ENCODE assay signal across 13 cellular contexts in genomic region chrX:19627533-19627932, GRCh38.
DNase-seq lines count a peak whose midpoint lies in the region; ATAC-seq and TF ChIP-seq lines count a peak whose summit lies in the region.
"Had no signal": no experiment of that assay in that cellular context is flagged by ENCODE, and none has a peak within 500 bp of the region (broad histone marks: within the 10 kb centered on the region; RNA-seq: fewer than 3 reads in every experiment).

No MANE protein-coding gene starts in this region.

- intact Hi-C loops in HCT116 (cut with micrococcal nuclease), result no loop called here
- intact Hi-C loops in activated CD4-positive, alpha-beta T cell treated with anti-CD3 and anti-CD28 coated beads, Interleukin-2, amount 10 ng/mL, durations not matched to agents 24 days and 14 days (cut with micrococcal nuclease), result loop anchor here (2.0 to 5.0 kb wide), 2 partner anchors 15 to 35 kb away; no protein-coding TSS in a partner anchor

- no peaks in the 10 kb centered on the region for H3K9me3 ChIP-seq in HCT116 (ENCODE audit: control insufficient read depth in 1 of 2, insufficient read depth in 1 of 2, low read depth in 1 of 2, low read length in 2 of 2)
- H3K9me3 ChIP-seq: gastroesophageal sphincter, left ventricle myocardium inferior, thyroid gland had no signal

- CTCF ChIA-PET in HCT116 (lab: Charles Lee), result no interaction called here

- peak; percentile 13 for DNase-seq in AG10803 (ENCODE audit: low read depth)
- no peak for DNase-seq in HCT116 (ENCODE audit: low read depth, low spot score)
- DNase-seq in activated CD4-positive, alpha-beta T cell treated with anti-CD3 and anti-CD28 coated beads, Interleukin-2, amount 10 ng/mL, durations not matched to agents 24 days and 14 days, result peak; percentile 69
- DNase-seq in epithelial cell of esophagus (ENCODE audit: low read depth), result peak; percentile 14
- DNase-seq: cortex of kidney, NCI-H2227 treated with DMSO at 0.1 percent for 48 hours had no signal

- no peak for TF ChIP-seq RAD21 in HCT116 (IDR thresholded peaks at IDR 0.05; ENCODE audit: low read depth)

- H3K9me2 ChIP-seq in HCT116 (ENCODE audit: insufficient read depth), result no peaks in the 10 kb centered on the region

- TF ChIP-seq CTCF in AG10803 (conservative IDR thresholded peaks at IDR 0.05; ENCODE audit: low read length) (no peak), HCT116 (IDR thresholded peaks at IDR 0.05 in 2 of 3, conservative IDR thresholded peaks at IDR 0.05 in 1 of 3; ENCODE audit: borderline replicate concordance in 1 of 3, insufficient read depth in 1 of 3, low read depth in 2 of 3, low read length in 2 of 3) (no peak), epithelial cell of esophagus (IDR thresholded peaks at IDR 0.05; ENCODE audit: insufficient read depth, low read depth, low read length, missing control alignments) (no peak)

- H3K9me3 Mint-ChIP-seq in activated CD4-positive, alpha-beta T cell treated with anti-CD3 and anti-CD28 coated beads, Interleukin-2, amount 10 ng/mL, durations not matched to agents 24 days and 14 days, result no peaks in the 10 kb centered on the region

- no peaks in the 10 kb centered on the region for H4K20me1 ChIP-seq in HCT116 (ENCODE audit: insufficient read depth)

- RAD21 ChIA-PET in HCT116 (lab: Charles Lee; ENCODE audit: low non-redundant PET in 1 of 2, low total read pairs in 2 of 2, uncharacterized antibody in 2 of 2, unreplicated experiment in 2 of 2), result no interaction called here

- peak overlapping the region; percentile 28 for H3K4me3 Mint-ChIP-seq in activated CD4-positive, alpha-beta T cell treated with anti-CD3 and anti-CD28 coated beads, Interleukin-2, amount 10 ng/mL, durations not matched to agents 24 days and 14 days

- ATAC-seq in HCT116 (peak; percentile 46; the same call in 1 of the 2 replicates), HG03039 (IDR thresholded peaks at IDR 0.05; ENCODE audit: unreplicated experiment) (no peak), GM18517 (IDR thresholded peaks at IDR 0.05; ENCODE audit: unreplicated experiment) (no peak), GM19452 (IDR thresholded peaks at IDR 0.05; ENCODE audit: unreplicated experiment) (no peak), GM19023 (IDR thresholded peaks at IDR 0.05; ENCODE audit: unreplicated experiment) (no peak)
- ATAC-seq: gastroesophageal sphincter had no signal

- peak overlapping the region; percentile 71 for H3K27ac Mint-ChIP-seq in activated CD4-positive, alpha-beta T cell treated with anti-CD3 and anti-CD28 coated beads, Interleukin-2, amount 10 ng/mL, durations not matched to agents 24 days and 14 days

- no peak overlapping the region for H2AFZ ChIP-seq in HCT116 (ENCODE audit: low read depth, low read length, poor library complexity, severe bottlenecking)

- H3K36me3 ChIP-seq in HCT116 (ENCODE audit: control insufficient read depth in 1 of 2, insufficient read depth in 2 of 2, low read length in 2 of 2), result no peaks in the 10 kb centered on the region
- H3K36me3 ChIP-seq: gastroesophageal sphincter, left ventricle myocardium inferior, thyroid gland had no signal

- no peak overlapping the region for H3K9ac ChIP-seq in HCT116 (ENCODE audit: low read length)

- peak overlapping the region; percentile 36 for H3K4me2 ChIP-seq in HCT116 (ENCODE audit: low read length)

- no peak overlapping the region for H3K27ac ChIP-seq in HCT116 (ENCODE audit: low read depth, low read length)
- H3K27ac ChIP-seq: gastroesophageal sphincter, left ventricle myocardium inferior, thyroid gland had no signal

- H3K36me3 Mint-ChIP-seq in activated CD4-positive, alpha-beta T cell treated with anti-CD3 and anti-CD28 coated beads, Interleukin-2, amount 10 ng/mL, durations not matched to agents 24 days and 14 days (ENCODE audit: low read depth), result peaks cover 15% of the 10 kb centered on the region

- no peaks in the 10 kb centered on the region for H3K79me2 ChIP-seq in HCT116 (ENCODE audit: insufficient read depth, low read length)

- TF ChIP-seq POLR2A in HCT116 (IDR thresholded peaks at IDR 0.05; ENCODE audit: borderline replicate concordance, extremely low read depth, insufficient read depth, insufficient read length), result no peak

- no TSS peak for BruUV-seq in HCT116 (replicated peaks; lab: Mats Ljungman, UMichigan)

- no peaks in the 10 kb centered on the region for H3K27me3 ChIP-seq in HCT116 (ENCODE audit: insufficient read depth, low read length)
- H3K27me3 ChIP-seq: gastroesophageal sphincter, thyroid gland had no signal

- POLR2A ChIA-PET in HCT116 (lab: Charles Lee), result no interaction called here

- H3K4me3 ChIP-seq in AG10803 (ENCODE audit: low read length), result no peak overlapping the region
- H3K4me3 ChIP-seq in HCT116 (replicated peaks in 1 of 2; ENCODE audit: low read depth in 1 of 2, low read length in 2 of 2), result no peak overlapping the region
- no peak overlapping the region for H3K4me3 ChIP-seq in epithelial cell of esophagus (ENCODE audit: low read length)
- H3K4me3 ChIP-seq: gastroesophageal sphincter, left ventricle myocardium inferior, thyroid gland had no signal

- peaks cover 49% of the 10 kb centered on the region for H3K4me1 Mint-ChIP-seq in activated CD4-positive, alpha-beta T cell treated with anti-CD3 and anti-CD28 coated beads, Interleukin-2, amount 10 ng/mL, durations not matched to agents 24 days and 14 days

- H3K4me1 ChIP-seq in HCT116 (ENCODE audit: control insufficient read depth in 1 of 2, insufficient read depth in 2 of 2, low read length in 2 of 2), result peaks cover 11 to 42% of the 10 kb centered on the region in 2 experiments
- H3K4me1 ChIP-seq: gastroesophageal sphincter had no signal

- H3K27me3 Mint-ChIP-seq in activated CD4-positive, alpha-beta T cell treated with anti-CD3 and anti-CD28 coated beads, Interleukin-2, amount 10 ng/mL, durations not matched to agents 24 days and 14 days, result no peaks in the 10 kb centered on the region

TF ChIP-seq in HCT116, 20 proteins besides CTCF, POLR2A, EP300 and RAD21:
- no peak for TF ChIP-seq EGR1 (IDR thresholded peaks at IDR 0.05; ENCODE audit: low read depth)
- no peak for TF ChIP-seq YY1 (IDR thresholded peaks at IDR 0.05; ENCODE audit: extremely low read depth, insufficient replicate concordance, low read depth, low read length)
- no peak for TF ChIP-seq SRF (IDR thresholded peaks at IDR 0.05; ENCODE audit: low read depth)
- no peak for TF ChIP-seq ZBTB33 (IDR thresholded peaks at IDR 0.05; ENCODE audit: extremely low read depth, insufficient replicate concordance, low read length)
- no peak; the same call in 1 of the 2 replicates for TF ChIP-seq FOSL1 (IDR thresholded peaks at IDR 0.05; ENCODE audit: low read depth)
- TF ChIP-seq ELF1 (IDR thresholded peaks at IDR 0.05; ENCODE audit: borderline replicate concordance, low read depth), result no peak
